ENCODE assay signal across 15 cellular contexts in the genomic region with DNA sequence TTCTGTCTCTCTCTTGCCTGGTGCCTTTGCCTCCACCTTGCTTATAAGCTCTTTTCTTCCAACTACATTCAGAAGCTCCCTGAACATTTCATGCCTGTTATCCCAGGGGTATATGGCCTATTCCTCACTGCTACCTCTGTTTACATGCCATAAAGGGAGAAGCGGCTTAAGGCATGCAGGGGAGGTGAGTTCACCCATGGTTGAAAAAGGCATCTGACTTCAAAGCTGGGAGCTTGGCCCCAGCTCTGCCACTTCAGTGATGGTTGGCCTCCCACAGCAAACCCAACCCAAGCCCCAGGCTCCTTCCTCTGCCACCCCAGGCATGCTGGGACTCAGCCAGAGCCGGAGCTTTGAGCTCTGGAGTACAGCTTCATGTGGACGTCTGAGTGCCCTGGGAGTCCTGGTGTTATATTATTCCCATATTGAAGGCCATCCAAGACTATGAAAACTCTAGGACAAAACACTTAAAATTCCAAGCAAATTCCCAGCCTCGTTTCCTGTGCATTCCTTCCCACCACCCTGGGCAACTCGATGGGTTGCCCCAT.
DNase-seq lines count a peak whose midpoint lies in the region; ATAC-seq and TF ChIP-seq lines count a peak whose summit lies in the region.
"Had no signal": no experiment of that assay in that cellular context is flagged by ENCODE, and none has a peak within 500 bp of the region (broad histone marks: within the 10 kb centered on the region; RNA-seq: fewer than 3 reads in every experiment).

No MANE protein-coding gene starts in this region.

- no peaks in the 10 kb centered on the region for H3K79me1 ChIP-seq in neuronal stem cell (ENCODE audit: low read depth, low read length)

- H3K9me3 Mint-ChIP-seq in endodermal cell, result no peaks in the 10 kb centered on the region
- H3K9me3 Mint-ChIP-seq: CD14-positive monocyte; CD8-positive, alpha-beta T cell; HFFc6 had no signal

- H4K8ac ChIP-seq in neuronal stem cell (ENCODE audit: low read depth, low read length), result no peak overlapping the region

- H3K9me3 ChIP-seq in MM.1S (replicated peaks; ENCODE audit: insufficient read depth, low read length) (no peaks in the 10 kb centered on the region), endodermal cell (ENCODE audit: control insufficient read depth, low read length) (no peaks in the 10 kb centered on the region), neuronal stem cell (replicated peaks in 1 of 2; ENCODE audit: control insufficient read depth in 2 of 2, insufficient read depth in 1 of 2, low read depth in 1 of 2, low read length in 2 of 2) (no peaks in the 10 kb centered on the region)
- H3K9me3 ChIP-seq: BE2C, HAP-1 had no signal

- H3K4ac ChIP-seq in neuronal stem cell (ENCODE audit: low read length), result no peak overlapping the region

- no peak overlapping the region for H2BK120ac ChIP-seq in neuronal stem cell (ENCODE audit: low read depth, low read length)

- H3K4me1 Mint-ChIP-seq in endodermal cell, result no peaks in the 10 kb centered on the region
- H3K4me1 Mint-ChIP-seq: CD14-positive monocyte had no signal

- no peak overlapping the region for H3K4me2 ChIP-seq in MM.1S (ENCODE audit: low read depth, low read length)
- H3K4me2 ChIP-seq in neuronal stem cell (ENCODE audit: insufficient read depth, low read length, poor library complexity, severe bottlenecking), result no peak overlapping the region

- H3K4me3 Mint-ChIP-seq in endodermal cell, result no peak overlapping the region
- H3K4me3 Mint-ChIP-seq: CD14-positive monocyte; CD8-positive, alpha-beta T cell; HFFc6 had no signal

- H3K27ac ChIP-seq in MM.1S (ENCODE audit: low read length), result peak overlapping the region; percentile 36; the same call in 1 of the 2 replicates
- H3K27ac ChIP-seq in endodermal cell (ENCODE audit: low read depth, low read length), result peak overlapping the region; percentile 51
- H3K27ac ChIP-seq in neuronal stem cell (replicated peaks; ENCODE audit: low read length), result no peak overlapping the region

- H2BK15ac ChIP-seq in neuronal stem cell (ENCODE audit: low read length), result no peak overlapping the region

- no peak overlapping the region for H2AFZ ChIP-seq in MM.1S (ENCODE audit: low read length)
- no peak overlapping the region for H2AFZ ChIP-seq in neuronal stem cell (ENCODE audit: low read length)

- 65 to 91% methylated on average over 3 to 5 of the region's 5 CpGs for WGBS in endodermal cell (ENCODE audit: insufficient coverage in 1 of 2, insufficient read length in 1 of 2), 2 experiments
- no CpG with 5 or more reads among the region's 5 CpGs for WGBS in neuronal stem cell (ENCODE audit: extremely low coverage in 2 of 2, insufficient read length in 2 of 2, insufficient replicate concordance in 1 of 2), 2 donors

- H3K4me1 ChIP-seq in MM.1S (ENCODE audit: low read length), result peaks cover 16% of the 10 kb centered on the region
- H3K4me1 ChIP-seq in endodermal cell (ENCODE audit: control insufficient read depth, insufficient read depth, low read length), result no peaks in the 10 kb centered on the region
- H3K4me1 ChIP-seq in neuronal stem cell (ENCODE audit: control insufficient read depth in 2 of 2, insufficient read depth in 1 of 2, low read depth in 1 of 2, low read length in 2 of 2), result peaks cover 0 to 5% of the 10 kb centered on the region in 2 donors
- H3K4me1 ChIP-seq: BE2C, HAP-1 had no signal

- H3K27ac Mint-ChIP-seq in endodermal cell, result no peak overlapping the region
- H3K27ac Mint-ChIP-seq: CD14-positive monocyte; CD8-positive, alpha-beta T cell; HFFc6 had no signal

- H3K36me3 Mint-ChIP-seq in endodermal cell (ENCODE audit: low read depth), result no peaks in the 10 kb centered on the region
- H3K36me3 Mint-ChIP-seq: CD14-positive monocyte; CD8-positive, alpha-beta T cell had no signal

- H2AK5ac ChIP-seq in neuronal stem cell (ENCODE audit: low read depth, low read length), result no peak overlapping the region

- H3K36me3 ChIP-seq in MM.1S (replicated peaks; ENCODE audit: insufficient read depth, low read length), result no peaks in the 10 kb centered on the region
- H3K36me3 ChIP-seq in endodermal cell (ENCODE audit: control insufficient read depth, insufficient read depth, low read length), result no peaks in the 10 kb centered on the region
- no peaks in the 10 kb centered on the region for H3K36me3 ChIP-seq in neuronal stem cell (replicated peaks in 1 of 2; ENCODE audit: control insufficient read depth in 2 of 2, insufficient read depth in 2 of 2, low read length in 2 of 2)
- H3K36me3 ChIP-seq: BE2C, HAP-1 had no signal

- no peak for ATAC-seq in HG02938 (IDR thresholded peaks at IDR 0.05; ENCODE audit: unreplicated experiment)
- ATAC-seq: CD8-positive, alpha-beta T cell had no signal

- no peak overlapping the region for H3K23ac ChIP-seq in neuronal stem cell (ENCODE audit: low read depth, low read length, poor library complexity)

- H4K91ac ChIP-seq in neuronal stem cell (ENCODE audit: low read depth, low read length, poor library complexity), result no peak overlapping the region

- no peaks in the 10 kb centered on the region for H3K9me2 ChIP-seq in MM.1S (replicated peaks; ENCODE audit: insufficient read depth, low read length)

- H2BK12ac ChIP-seq in neuronal stem cell (ENCODE audit: low read length), result no peak overlapping the region

- no peaks in the 10 kb centered on the region for H3F3A ChIP-seq in MM.1S (ENCODE audit: insufficient read depth, low read length)

- H4K20me1 ChIP-seq in MM.1S (ENCODE audit: insufficient read depth, low read length), result no peaks in the 10 kb centered on the region

- H3K18ac ChIP-seq in neuronal stem cell (ENCODE audit: low read length), result peak overlapping the region; percentile 6

- no peak for TF ChIP-seq CTCF in MM.1S (IDR thresholded peaks at IDR 0.05; ENCODE audit: low read length)
- no peak for TF ChIP-seq CTCF in endodermal cell (conservative IDR thresholded peaks at IDR 0.05)

- peaks cover 42% of the 10 kb centered on the region for H3K27me3 Mint-ChIP-seq in endodermal cell (ENCODE audit: insufficient read depth)

- H3K14ac ChIP-seq in neuronal stem cell (ENCODE audit: low read length), result no peak overlapping the region

- H2BK5ac ChIP-seq in neuronal stem cell (ENCODE audit: low read length), result no peak overlapping the region

- no peaks in the 10 kb centered on the region for H3K27me3 ChIP-seq in MM.1S (replicated peaks; ENCODE audit: insufficient read depth, low read length)
- H3K27me3 ChIP-seq in endodermal cell (ENCODE audit: control insufficient read depth, insufficient read depth, low read length, poor library complexity, severe bottlenecking), result peaks cover 26% of the 10 kb centered on the region
- no peaks in the 10 kb centered on the region for H3K27me3 ChIP-seq in neuronal stem cell (ENCODE audit: control insufficient read depth in 3 of 3, insufficient read depth in 3 of 3, low read depth in 1 of 3, low read length in 3 of 3)
- H3K27me3 ChIP-seq: BE2C had no signal

- no peak overlapping the region for H3K4me3 ChIP-seq in MM.1S (ENCODE audit: low read length)
- no peak overlapping the region for H3K4me3 ChIP-seq in endodermal cell (ENCODE audit: low read length)
- H3K4me3 ChIP-seq in neuronal stem cell (ENCODE audit: low read length in 2 of 2), result no peak overlapping the region
- H3K4me3 ChIP-seq: HAP-1 had no signal

- H3K79me2 ChIP-seq in MM.1S (ENCODE audit: low read length), result no peaks in the 10 kb centered on the region

- DNase-seq in MM.1S (no peak), endodermal cell (peak; percentile 21), neuronal stem cell (ENCODE audit: low spot score) (no peak), cerebellar cortex (ENCODE audit: low spot score) (no peak), C1 segment of cervical spinal cord (lab: John Stamatoyannopoulos, UW) (no peak)
- no peak for DNase-seq in stimulated activated CD4-positive, alpha-beta T cell treated with anti-CD3 and anti-CD28 coated beads, Interleukin-15, amount 100 ng/mL, for 24 hours
- DNase-seq: BE2C, COR-L47, GF-D8, GOT3 had no signal

- H3K9ac ChIP-seq in MM.1S (ENCODE audit: low read length) (no peak overlapping the region), endodermal cell (ENCODE audit: extremely low read depth, low read length, poor library complexity, severe bottlenecking) (no peak overlapping the region), neuronal stem cell (ENCODE audit: low read depth, low read length, poor library complexity) (no peak overlapping the region)
